ENCODE assay signal across 9 cellular contexts in the genomic region with DNA sequence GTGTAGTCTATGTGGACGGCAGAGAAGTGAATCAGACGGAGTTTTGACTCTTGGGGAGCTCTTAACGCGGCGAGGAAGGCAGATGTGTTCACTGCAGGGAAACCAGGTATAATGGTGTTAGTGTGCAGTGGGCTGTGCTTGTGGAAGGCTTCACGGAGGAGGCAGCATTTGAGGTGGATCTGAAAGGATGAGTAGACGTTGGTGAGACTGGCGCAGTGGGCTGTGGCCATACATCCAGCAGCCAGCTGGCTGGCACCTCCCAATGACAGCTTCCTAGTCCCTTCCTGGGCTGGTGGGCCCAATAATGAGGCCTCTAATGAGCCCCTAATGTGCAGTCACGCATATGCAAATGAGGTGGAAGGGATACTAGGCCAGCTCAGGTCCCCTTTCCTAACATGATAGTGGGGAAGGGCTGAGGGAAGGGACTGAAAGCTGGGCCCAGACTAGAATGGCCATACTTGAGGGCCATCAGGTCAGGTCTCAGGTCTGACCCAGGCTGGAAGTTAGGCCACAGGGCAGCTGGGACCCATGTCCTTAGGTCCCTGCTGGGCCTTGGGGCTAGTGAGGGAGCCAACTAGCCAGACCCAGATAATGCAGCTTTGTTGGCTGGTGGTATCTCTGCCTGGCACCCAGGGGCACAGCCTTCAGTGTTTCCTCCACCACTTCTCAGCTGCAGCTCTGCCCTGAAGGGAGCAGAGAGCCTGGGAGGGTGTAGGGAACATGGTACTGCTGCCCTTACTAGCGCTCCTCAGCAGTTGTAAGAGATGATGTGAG. TPM values are rescaled to one million over a fixed set of nuclear protein-coding genes. Genes with fewer than 3 reads are reported as not detected.
DNase-seq lines count a peak whose midpoint lies in the region; ATAC-seq and TF ChIP-seq lines count a peak whose summit lies in the region.
"Had no signal": no experiment of that assay in that cellular context is flagged by ENCODE, and none has a peak within 500 bp of the region (broad histone marks: within the 10 kb centered on the region; RNA-seq: fewer than 3 reads in every experiment).

No MANE protein-coding gene starts in this region.

- no peak overlapping the region for H2BK15ac ChIP-seq in mesendoderm (replicated peaks; ENCODE audit: low read depth)

- no peak overlapping the region for H3K18ac ChIP-seq in mesendoderm (ENCODE audit: low read length)

- H3K79me2 ChIP-seq in mesendoderm (ENCODE audit: control insufficient read depth, insufficient read depth, low read length) = peaks cover 61% of the 10 kb centered on the region

- H3K79me1 ChIP-seq in mesendoderm (ENCODE audit: low read length) = peaks cover 49% of the 10 kb centered on the region

- no peak overlapping the region for H2BK120ac ChIP-seq in mesendoderm (ENCODE audit: low read depth, low read length)

- no peak overlapping the region for H3K4ac ChIP-seq in mesendoderm (ENCODE audit: low read depth, low read length)

- H2BK5ac ChIP-seq in mesendoderm (ENCODE audit: low read length) = no peak overlapping the region

- H3K36me3 ChIP-seq in mesendoderm (ENCODE audit: control insufficient read depth, insufficient read depth, low read length) (peaks cover 2% of the 10 kb centered on the region), tibial artery (no peaks in the 10 kb centered on the region)

- no peak overlapping the region for H3K4me2 ChIP-seq in mesendoderm (ENCODE audit: low read length)

- ATAC-seq in HG03135 (IDR thresholded peaks at IDR 0.05; ENCODE audit: unreplicated experiment) (no peak), HG02973 (IDR thresholded peaks at IDR 0.05; ENCODE audit: unreplicated experiment) (no peak)

- no peak overlapping the region for H4K8ac ChIP-seq in mesendoderm (ENCODE audit: low read depth, low read length)

- no CpG with 5 or more reads among the region's 10 CpGs for WGBS in mesendoderm (ENCODE audit: extremely low coverage, insufficient coverage, low lambda C conversion rate)

- H3K56ac ChIP-seq in mesendoderm (ENCODE audit: low read length) = peak overlapping the region; percentile 60

- intact Hi-C loops in tibial artery (cut with DNase I; ENCODE audit: low total_unique reads) = loop anchor here (5.0 kb wide), 1 partner anchor 128 kb away; no protein-coding TSS in a partner anchor

- H3K4me3 ChIP-seq in mesendoderm (ENCODE audit: low read length) (no peak overlapping the region), tibial artery (peak overlapping the region in 1 of 2 donors; percentile 7)

- no peaks in the 10 kb centered on the region for H3K9me3 ChIP-seq in tibial artery

- H3K4me1 ChIP-seq in mesendoderm (ENCODE audit: control insufficient read depth, low read depth, low read length) = peaks cover 27% of the 10 kb centered on the region
- H3K4me1 ChIP-seq in tibial artery = peaks cover 4 to 84% (median 68%) of the 10 kb centered on the region in 4 donors

- H3K27me3 ChIP-seq in mesendoderm (ENCODE audit: insufficient read depth, low read length, poor library complexity) = no peaks in the 10 kb centered on the region
- no peaks in the 10 kb centered on the region for H3K27me3 ChIP-seq in tibial artery

- no peak overlapping the region for H3K9ac ChIP-seq in mesendoderm (ENCODE audit: low read length)

- H3K27ac ChIP-seq in mesendoderm (ENCODE audit: low read depth, low read length) (no peak overlapping the region), tibial artery (peak overlapping the region; percentile 99 to 100)

- H4K5ac ChIP-seq in mesendoderm (ENCODE audit: low read length) = no peak overlapping the region

- H3K23ac ChIP-seq in mesendoderm (ENCODE audit: low read length) = peak overlapping the region; percentile 66

- DNase-seq in activated CD4-positive, alpha-beta T cell treated with anti-CD3 and anti-CD28 coated beads for 48 hours = peak; percentile 30
- DNase-seq in activated CD4-positive, alpha-beta T cell treated with anti-CD3 and anti-CD28 coated beads for 1 hour = no peak
- DNase-seq in anterior cingulate cortex (lab: John Stamatoyannopoulos, UW) = peak in 33 of 58 donors; percentile 20 to 83 (median 61)
- DNase-seq in mesendoderm = no peak
- no peak for DNase-seq in tibial artery
- no peak for DNase-seq in middle frontal gyrus (ENCODE audit: extremely low spot score, low spot score)
- DNase-seq: NCI-H1694 treated with DMSO at 0.1 percent for 48 hours had no signal

- no peak for TF ChIP-seq CTCF in tibial artery (IDR thresholded peaks at IDR 0.05)

- no peak overlapping the region for H2AK5ac ChIP-seq in mesendoderm (ENCODE audit: low read length)

RNA-seq across cellular contexts. Expression of a gene that starts 3.8 kb away (rescaled TPM):
- polyA plus RNA-seq in mesendoderm (2013, experiment 1 of 2) = 38.9 TPM
- 40.0 TPM for polyA plus RNA-seq in mesendoderm (2013, experiment 2 of 2)

RNA-seq across cellular contexts. Expression of a gene that starts 10.5 kb away (rescaled TPM):
- polyA plus RNA-seq in mesendoderm (2013, experiment 1 of 2) = 40.2 TPM
- 41.3 TPM for polyA plus RNA-seq in mesendoderm (2013, experiment 2 of 2)

RNA-seq across cellular contexts. Expression of a gene that starts 34.8 kb away (rescaled TPM):
- polyA plus RNA-seq in mesendoderm (2013, experiment 1 of 2) = 0.49 TPM
- 0.50 TPM for polyA plus RNA-seq in mesendoderm (2013, experiment 2 of 2)

Comparison
In these comparisons a context has a peak if more than half of its experiments do, and no peak if none do; other contexts are left out.
1. DNase-seq: peak in activated CD4-positive, alpha-beta T cell treated with anti-CD3 and anti-CD28 coated beads for 48 hours (single experiment) and anterior cingulate cortex (33 of 58); none in activated CD4-positive, alpha-beta T cell treated with anti-CD3 and anti-CD28 coated beads for 1 hour (single experiment), mesendoderm (single experiment), tibial artery (0 of 2) and middle frontal gyrus (single experiment).